ENCODE assay signal across 11 cellular contexts in the genomic region with DNA sequence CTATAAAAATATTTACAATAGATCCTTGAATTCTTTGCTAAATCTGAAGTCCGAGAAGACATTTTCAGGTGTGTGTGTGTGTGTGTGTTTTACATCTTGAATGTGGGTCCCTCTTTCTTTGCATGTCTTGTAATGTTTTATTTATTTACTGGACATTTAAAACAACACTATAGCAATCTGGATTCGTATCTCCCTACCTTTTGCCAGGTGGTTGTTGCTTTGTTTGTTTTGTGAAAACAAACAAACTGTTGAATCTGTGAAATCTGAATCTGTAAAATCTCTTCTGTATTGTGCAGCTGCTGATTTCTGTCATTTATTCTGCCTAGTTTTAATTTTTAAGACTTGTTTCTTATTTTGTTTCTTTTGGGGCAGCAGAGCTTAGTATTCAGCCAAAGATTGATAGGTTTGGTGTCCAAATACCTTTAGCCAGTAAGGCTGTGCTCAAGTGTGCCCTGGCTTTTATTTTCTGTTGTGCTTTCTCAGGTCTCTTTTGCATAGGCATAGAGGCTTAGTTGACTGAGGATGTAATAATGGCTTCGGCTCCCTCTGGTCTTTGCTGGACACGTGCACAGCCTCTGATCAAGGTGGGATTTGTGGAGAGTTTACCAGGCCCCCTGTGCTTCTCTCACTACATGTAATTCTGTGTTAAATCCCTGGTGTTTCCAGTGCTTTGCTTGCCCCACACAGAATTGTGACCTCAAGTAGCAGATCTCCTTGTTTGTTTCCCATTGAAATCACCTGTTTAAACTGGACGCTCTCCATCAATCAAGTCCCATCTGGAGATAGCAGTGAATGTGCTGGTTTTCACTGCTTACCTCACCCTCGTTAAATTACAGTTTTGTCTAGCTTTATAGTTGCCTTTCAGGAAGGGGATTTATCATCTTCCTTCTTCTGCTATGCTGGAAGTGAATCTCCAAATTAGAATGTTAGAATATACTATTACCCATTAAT.
A peak's percentile ranks its signal among the peaks of the same experiment; 100 is the strongest.
DNase-seq lines count a peak whose midpoint lies in the region; ATAC-seq and TF ChIP-seq lines count a peak whose summit lies in the region.
"Had no signal": no experiment of that assay in that cellular context is flagged by ENCODE, and none has a peak within 500 bp of the region (broad histone marks: within the 10 kb centered on the region; RNA-seq: fewer than 3 reads in every experiment).

No MANE protein-coding gene starts in this region.

- TF ChIP-seq CTCF in Peyer's patch (IDR thresholded peaks at IDR 0.05) = no peak
- no peak for TF ChIP-seq CTCF in tibial nerve (IDR thresholded peaks at IDR 0.05)

- H3K4me1 Mint-ChIP-seq in T-helper 17 cell (peaks cover 38% of the 10 kb centered on the region), naive B cell (peaks cover 25 to 37% (median 36%) of the 10 kb centered on the region in 3 donors)

- TF ChIP-seq POLR2A in Peyer's patch (IDR thresholded peaks at IDR 0.05) (no peak), tibial nerve (IDR thresholded peaks at IDR 0.05) (no peak)

- no peaks in the 10 kb centered on the region for H3K9me3 ChIP-seq in T-helper 17 cell (ENCODE audit: control insufficient read depth, low read length, poor library complexity, severe bottlenecking)
- H3K9me3 ChIP-seq in Peyer's patch = no peaks in the 10 kb centered on the region
- no peaks in the 10 kb centered on the region for H3K9me3 ChIP-seq in tibial nerve
- H3K9me3 ChIP-seq: sigmoid colon had no signal

- H3K4me3 Mint-ChIP-seq in T-helper 17 cell = peak overlapping the region; percentile 56
- no peak overlapping the region for H3K4me3 Mint-ChIP-seq in naive B cell
- H3K4me3 Mint-ChIP-seq: stimulated activated naive B cell treated with anti-CD40 and anti-IgM and Interleukin-4, amounts not matched to agents 10 μg/mL and 1 μg/mL and 100 μg/mL, for 72 hours had no signal

- WGBS in tibial nerve, 2 donors = 62 to 63% methylated on average over 6 of the region's 6 CpGs

- peaks cover 7% of the 10 kb centered on the region for H3K36me3 Mint-ChIP-seq in T-helper 17 cell (ENCODE audit: low read depth)
- peaks cover 6 to 22% of the 10 kb centered on the region in 2 donors for H3K36me3 Mint-ChIP-seq in naive B cell

- no peak for TF ChIP-seq EP300 in tibial nerve (IDR thresholded peaks at IDR 0.05)

- H3K36me3 ChIP-seq in Peyer's patch = peaks cover 0 to 18% (median 0%) of the 10 kb centered on the region in 3 donors
- peaks cover 0 to 24% (median 0%) of the 10 kb centered on the region in 3 donors for H3K36me3 ChIP-seq in tibial nerve

- H3K27ac Mint-ChIP-seq in T-helper 17 cell (peak overlapping the region; percentile 81), naive B cell (peak overlapping the region; percentile 24 to 82 (median 42))
- H3K27ac Mint-ChIP-seq: stimulated activated naive B cell treated with anti-CD40 and anti-IgM and Interleukin-4, amounts not matched to agents 10 μg/mL and 1 μg/mL and 100 μg/mL, for 72 hours had no signal

- H3K27me3 ChIP-seq in Peyer's patch (no peaks in the 10 kb centered on the region), tibial nerve (no peaks in the 10 kb centered on the region)
- H3K27me3 ChIP-seq: sigmoid colon had no signal

- DNase-seq in DMS 273 (lab: John Stamatoyannopoulos, UW; ENCODE audit: unreplicated experiment) = peak; percentile 71
- DNase-seq in NCI-H146 (lab: John Stamatoyannopoulos, UW) = peak; percentile 84
- no peak for DNase-seq in T-helper 17 cell
- DNase-seq in naive B cell = no peak
- DNase-seq in AML-193 (lab: John Stamatoyannopoulos, UW) = no peak
- DNase-seq in Peyer's patch = no peak
- DNase-seq in tibial nerve (ENCODE audit: low spot score in 2 of 2) = no peak
- DNase-seq in AG08395 (ENCODE audit: low spot score) = no peak
- DNase-seq: Kasumi-1; sigmoid colon; stimulated activated naive B cell treated with anti-CD40 and anti-IgM and Interleukin-4, amounts not matched to agents 10 μg/mL and 1 μg/mL and 100 μg/mL, for 72 hours had no signal

- H3K27ac ChIP-seq in Peyer's patch (no peak overlapping the region), tibial nerve (peak overlapping the region in 1 of 4 donors; percentile 16)
- H3K27ac ChIP-seq: sigmoid colon had no signal

- no peaks in the 10 kb centered on the region for H3K27me3 Mint-ChIP-seq in T-helper 17 cell
- no peaks in the 10 kb centered on the region for H3K27me3 Mint-ChIP-seq in naive B cell
- H3K27me3 Mint-ChIP-seq: stimulated activated naive B cell treated with anti-CD40 and anti-IgM and Interleukin-4, amounts not matched to agents 10 μg/mL and 1 μg/mL and 100 μg/mL, for 72 hours had no signal

- H3K4me3 ChIP-seq in Peyer's patch = no peak overlapping the region
- H3K4me3 ChIP-seq in tibial nerve = no peak overlapping the region
- H3K4me3 ChIP-seq: sigmoid colon had no signal

- peaks cover 0 to 5% (median 0%) of the 10 kb centered on the region in 4 donors for H3K4me1 ChIP-seq in Peyer's patch
- peaks cover 0 to 55% (median 6%) of the 10 kb centered on the region in 4 donors for H3K4me1 ChIP-seq in tibial nerve

- ATAC-seq in T-helper 17 cell (no peak), naive B cell (ENCODE audit: low read depth in 2 of 2) (no peak)
- ATAC-seq: stimulated activated naive B cell treated with anti-CD40 and anti-IgM and Interleukin-4, amounts not matched to agents 10 μg/mL and 1 μg/mL and 100 μg/mL, for 72 hours had no signal

- H3K9me3 Mint-ChIP-seq in naive B cell = no peaks in the 10 kb centered on the region
- H3K9me3 Mint-ChIP-seq: stimulated activated naive B cell treated with anti-CD40 and anti-IgM and Interleukin-4, amounts not matched to agents 10 μg/mL and 1 μg/mL and 100 μg/mL, for 72 hours had no signal

Comparison
In these comparisons a context has a peak if more than half of its experiments do, and no peak if none do; other contexts are left out.
1. DNase-seq: peak in DMS 273 (single experiment) and NCI-H146 (single experiment); none in T-helper 17 cell (0 of 3), naive B cell (single experiment), AML-193 (0 of 2), Peyer's patch (0 of 3), tibial nerve (0 of 2) and AG08395 (single experiment).